1 cellular context compared by ENCODE assay signal in the genomic region with DNA sequence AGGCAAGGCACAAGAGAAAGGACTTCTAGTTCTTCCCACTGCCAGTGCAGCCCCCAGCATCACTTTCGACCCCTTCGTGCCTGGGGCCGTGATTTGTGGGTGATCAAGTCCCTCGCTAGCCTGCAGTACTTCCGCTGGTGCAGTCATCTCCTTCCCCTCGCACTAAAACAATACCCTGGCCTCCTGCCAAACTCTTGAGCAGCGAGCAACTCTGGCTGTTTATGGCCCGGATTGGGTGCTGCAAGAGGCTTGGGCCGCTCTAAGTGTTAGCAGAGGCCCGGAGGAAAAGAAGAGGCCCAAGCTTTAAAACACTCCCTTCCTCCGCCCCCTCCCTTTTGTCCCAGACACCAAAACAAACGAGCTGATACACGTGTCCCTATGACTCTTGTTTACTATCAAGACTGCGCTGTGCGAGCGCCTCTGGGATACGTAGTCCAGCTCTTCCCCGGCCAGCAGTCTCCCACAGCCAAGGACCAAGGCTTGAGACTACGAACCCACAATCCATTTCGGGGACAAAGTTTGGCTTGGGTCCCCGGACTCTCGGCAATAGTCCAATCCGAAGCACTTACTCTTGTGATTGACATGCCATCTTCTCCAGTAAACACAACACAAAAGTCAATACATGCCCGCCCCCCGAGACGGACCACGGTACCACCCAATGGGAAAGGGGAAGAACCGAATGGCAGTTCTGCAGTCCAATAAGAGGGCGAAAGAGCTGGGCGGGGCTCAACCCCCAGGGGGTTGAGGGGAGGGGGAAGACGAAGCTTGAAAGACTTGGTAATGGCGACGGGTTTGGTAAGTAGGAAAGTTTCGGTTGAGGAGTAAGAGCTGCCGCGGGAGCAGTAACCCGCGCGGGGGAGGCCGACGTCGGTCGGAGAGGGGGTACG.
TF ChIP-seq lines count a peak whose summit lies in the region.

A gene with protein sequence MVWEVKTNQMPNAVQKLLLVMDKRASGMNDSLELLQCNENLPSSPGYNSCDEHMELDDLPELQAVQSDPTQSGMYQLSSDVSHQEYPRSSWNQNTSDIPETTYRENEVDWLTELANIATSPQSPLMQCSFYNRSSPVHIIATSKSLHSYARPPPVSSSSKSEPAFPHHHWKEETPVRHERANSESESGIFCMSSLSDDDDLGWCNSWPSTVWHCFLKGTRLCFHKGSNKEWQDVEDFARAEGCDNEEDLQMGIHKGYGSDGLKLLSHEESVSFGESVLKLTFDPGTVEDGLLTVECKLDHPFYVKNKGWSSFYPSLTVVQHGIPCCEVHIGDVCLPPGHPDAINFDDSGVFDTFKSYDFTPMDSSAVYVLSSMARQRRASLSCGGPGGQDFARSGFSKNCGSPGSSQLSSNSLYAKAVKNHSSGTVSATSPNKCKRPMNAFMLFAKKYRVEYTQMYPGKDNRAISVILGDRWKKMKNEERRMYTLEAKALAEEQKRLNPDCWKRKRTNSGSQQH (plus strand): TSS at position 771 of the 887 bp plus-strand sequence. CDS start 10,891 bp downstream, outside the sequence.

TF ChIP-seq in H1, 55 proteins besides CTCF, POLR2A, EP300 and RAD21:
- TF ChIP-seq SP2 (IDR thresholded peaks at IDR 0.05; ENCODE audit: low read length) (peak; percentile 97), ZNF274 (IDR thresholded peaks at IDR 0.05; ENCODE audit: borderline replicate concordance, extremely low read depth, low read length) (no peak), BRCA1 (IDR thresholded peaks at IDR 0.05; ENCODE audit: low read depth, low read length) (no peak), ASH2L (IDR thresholded peaks at IDR 0.05; ENCODE audit: low read length) (no peak), TCF12 (IDR thresholded peaks at IDR 0.05; ENCODE audit: low read depth, low read length) (no peak), CBX8 (IDR thresholded peaks at IDR 0.05; ENCODE audit: borderline replicate concordance, low read depth, low read length) (no peak), TEAD4 (IDR thresholded peaks at IDR 0.05; ENCODE audit: low read depth, low read length) (no peak), CHD2 (IDR thresholded peaks at IDR 0.05; ENCODE audit: low read length) (peak; percentile 96), HDAC2 (IDR thresholded peaks at IDR 0.05; ENCODE audit: borderline replicate concordance in 1 of 2, low read depth in 2 of 2, low read length in 2 of 2) (peak in 1 of 2 experiments; percentile 88; a peak in 1 of 4 replicates), TAF1 (IDR thresholded peaks at IDR 0.05; ENCODE audit: low read depth, low read length) (peak; percentile 83), TAF7 (optimal IDR thresholded peaks at IDR 0.05; ENCODE audit: borderline replicate concordance, low read depth, low read length) (peak; percentile 31), CREB1 (IDR thresholded peaks at IDR 0.05) (peak; percentile 74), RNF2 (IDR thresholded peaks at IDR 0.05; ENCODE audit: borderline replicate concordance, low read depth, low read length, missing control alignments, poor library complexity, severe bottlenecking) (no peak), KDM1A (IDR thresholded peaks at IDR 0.05; ENCODE audit: borderline replicate concordance, low read length) (no peak), EGR1 (IDR thresholded peaks at IDR 0.05; ENCODE audit: borderline replicate concordance, low read depth, low read length) (no peak), SAP30 (IDR thresholded peaks at IDR 0.05; ENCODE audit: insufficient read depth, insufficient replicate concordance, low read length) (peak; percentile 96), NRF1 (IDR thresholded peaks at IDR 0.05; ENCODE audit: low read depth, low read length) (no peak), GABPA (IDR thresholded peaks at IDR 0.05; ENCODE audit: borderline replicate concordance, insufficient read depth, low read length) (no peak), SIX5 (IDR thresholded peaks at IDR 0.05; ENCODE audit: low read depth, low read length) (peak; percentile 84), POLR2AphosphoS5 (IDR thresholded peaks at IDR 0.05; ENCODE audit: low read depth, low read length) (peak; percentile 92), SP1 (IDR thresholded peaks at IDR 0.05; ENCODE audit: low read depth, low read length) (peak; percentile 99), HDAC6 (IDR thresholded peaks at IDR 0.05; ENCODE audit: low read depth, low read length) (no peak), JUN (IDR thresholded peaks at IDR 0.05; ENCODE audit: low read depth, low read length) (no peak), SP4 (IDR thresholded peaks at IDR 0.05; ENCODE audit: low read length) (no peak), EZH2 (IDR thresholded peaks at IDR 0.05; ENCODE audit: low read depth, low read length, severe bottlenecking) (no peak), RXRA (IDR thresholded peaks at IDR 0.05; ENCODE audit: insufficient read depth, low read depth, low read length) (no peak), CTBP2 (IDR thresholded peaks at IDR 0.05; ENCODE audit: borderline replicate concordance, insufficient read depth, insufficient read length, low read length) (no peak), GTF2F1 (IDR thresholded peaks at IDR 0.05; ENCODE audit: borderline replicate concordance, low read depth, low read length) (no peak), BACH1 (IDR thresholded peaks at IDR 0.05; ENCODE audit: low read length) (no peak), YY1 (IDR thresholded peaks at IDR 0.05; ENCODE audit: low read depth, low read length) (peak; percentile 92), SIN3A (conservative IDR thresholded peaks at IDR 0.05 in 1 of 2, IDR thresholded peaks at IDR 0.05 in 1 of 2; ENCODE audit: low read depth in 1 of 2, low read length in 2 of 2) (peak; percentile 92 to 94), KDM4A (IDR thresholded peaks at IDR 0.05; ENCODE audit: low read depth, low read length, severe bottlenecking) (peak; percentile 10), JUND (IDR thresholded peaks at IDR 0.05; ENCODE audit: low read length) (peak; percentile 54; the same call in 1 of the 2 replicates), TBP (IDR thresholded peaks at IDR 0.05; ENCODE audit: low read depth, low read length) (peak; percentile 75), PHF8 (conservative IDR thresholded peaks at IDR 0.05; ENCODE audit: low read depth, low read length) (peak; percentile 45), CHD1 (IDR thresholded peaks at IDR 0.05; ENCODE audit: low read depth, low read length) (no peak)
- TF ChIP-seq, protein P1, sequence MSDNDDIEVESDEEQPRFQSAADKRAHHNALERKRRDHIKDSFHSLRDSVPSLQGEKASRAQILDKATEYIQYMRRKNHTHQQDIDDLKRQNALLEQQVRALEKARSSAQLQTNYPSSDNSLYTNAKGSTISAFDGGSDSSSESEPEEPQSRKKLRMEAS (IDR thresholded peaks at IDR 0.05): peak; percentile 97
- TF ChIP-seq, protein P2, sequence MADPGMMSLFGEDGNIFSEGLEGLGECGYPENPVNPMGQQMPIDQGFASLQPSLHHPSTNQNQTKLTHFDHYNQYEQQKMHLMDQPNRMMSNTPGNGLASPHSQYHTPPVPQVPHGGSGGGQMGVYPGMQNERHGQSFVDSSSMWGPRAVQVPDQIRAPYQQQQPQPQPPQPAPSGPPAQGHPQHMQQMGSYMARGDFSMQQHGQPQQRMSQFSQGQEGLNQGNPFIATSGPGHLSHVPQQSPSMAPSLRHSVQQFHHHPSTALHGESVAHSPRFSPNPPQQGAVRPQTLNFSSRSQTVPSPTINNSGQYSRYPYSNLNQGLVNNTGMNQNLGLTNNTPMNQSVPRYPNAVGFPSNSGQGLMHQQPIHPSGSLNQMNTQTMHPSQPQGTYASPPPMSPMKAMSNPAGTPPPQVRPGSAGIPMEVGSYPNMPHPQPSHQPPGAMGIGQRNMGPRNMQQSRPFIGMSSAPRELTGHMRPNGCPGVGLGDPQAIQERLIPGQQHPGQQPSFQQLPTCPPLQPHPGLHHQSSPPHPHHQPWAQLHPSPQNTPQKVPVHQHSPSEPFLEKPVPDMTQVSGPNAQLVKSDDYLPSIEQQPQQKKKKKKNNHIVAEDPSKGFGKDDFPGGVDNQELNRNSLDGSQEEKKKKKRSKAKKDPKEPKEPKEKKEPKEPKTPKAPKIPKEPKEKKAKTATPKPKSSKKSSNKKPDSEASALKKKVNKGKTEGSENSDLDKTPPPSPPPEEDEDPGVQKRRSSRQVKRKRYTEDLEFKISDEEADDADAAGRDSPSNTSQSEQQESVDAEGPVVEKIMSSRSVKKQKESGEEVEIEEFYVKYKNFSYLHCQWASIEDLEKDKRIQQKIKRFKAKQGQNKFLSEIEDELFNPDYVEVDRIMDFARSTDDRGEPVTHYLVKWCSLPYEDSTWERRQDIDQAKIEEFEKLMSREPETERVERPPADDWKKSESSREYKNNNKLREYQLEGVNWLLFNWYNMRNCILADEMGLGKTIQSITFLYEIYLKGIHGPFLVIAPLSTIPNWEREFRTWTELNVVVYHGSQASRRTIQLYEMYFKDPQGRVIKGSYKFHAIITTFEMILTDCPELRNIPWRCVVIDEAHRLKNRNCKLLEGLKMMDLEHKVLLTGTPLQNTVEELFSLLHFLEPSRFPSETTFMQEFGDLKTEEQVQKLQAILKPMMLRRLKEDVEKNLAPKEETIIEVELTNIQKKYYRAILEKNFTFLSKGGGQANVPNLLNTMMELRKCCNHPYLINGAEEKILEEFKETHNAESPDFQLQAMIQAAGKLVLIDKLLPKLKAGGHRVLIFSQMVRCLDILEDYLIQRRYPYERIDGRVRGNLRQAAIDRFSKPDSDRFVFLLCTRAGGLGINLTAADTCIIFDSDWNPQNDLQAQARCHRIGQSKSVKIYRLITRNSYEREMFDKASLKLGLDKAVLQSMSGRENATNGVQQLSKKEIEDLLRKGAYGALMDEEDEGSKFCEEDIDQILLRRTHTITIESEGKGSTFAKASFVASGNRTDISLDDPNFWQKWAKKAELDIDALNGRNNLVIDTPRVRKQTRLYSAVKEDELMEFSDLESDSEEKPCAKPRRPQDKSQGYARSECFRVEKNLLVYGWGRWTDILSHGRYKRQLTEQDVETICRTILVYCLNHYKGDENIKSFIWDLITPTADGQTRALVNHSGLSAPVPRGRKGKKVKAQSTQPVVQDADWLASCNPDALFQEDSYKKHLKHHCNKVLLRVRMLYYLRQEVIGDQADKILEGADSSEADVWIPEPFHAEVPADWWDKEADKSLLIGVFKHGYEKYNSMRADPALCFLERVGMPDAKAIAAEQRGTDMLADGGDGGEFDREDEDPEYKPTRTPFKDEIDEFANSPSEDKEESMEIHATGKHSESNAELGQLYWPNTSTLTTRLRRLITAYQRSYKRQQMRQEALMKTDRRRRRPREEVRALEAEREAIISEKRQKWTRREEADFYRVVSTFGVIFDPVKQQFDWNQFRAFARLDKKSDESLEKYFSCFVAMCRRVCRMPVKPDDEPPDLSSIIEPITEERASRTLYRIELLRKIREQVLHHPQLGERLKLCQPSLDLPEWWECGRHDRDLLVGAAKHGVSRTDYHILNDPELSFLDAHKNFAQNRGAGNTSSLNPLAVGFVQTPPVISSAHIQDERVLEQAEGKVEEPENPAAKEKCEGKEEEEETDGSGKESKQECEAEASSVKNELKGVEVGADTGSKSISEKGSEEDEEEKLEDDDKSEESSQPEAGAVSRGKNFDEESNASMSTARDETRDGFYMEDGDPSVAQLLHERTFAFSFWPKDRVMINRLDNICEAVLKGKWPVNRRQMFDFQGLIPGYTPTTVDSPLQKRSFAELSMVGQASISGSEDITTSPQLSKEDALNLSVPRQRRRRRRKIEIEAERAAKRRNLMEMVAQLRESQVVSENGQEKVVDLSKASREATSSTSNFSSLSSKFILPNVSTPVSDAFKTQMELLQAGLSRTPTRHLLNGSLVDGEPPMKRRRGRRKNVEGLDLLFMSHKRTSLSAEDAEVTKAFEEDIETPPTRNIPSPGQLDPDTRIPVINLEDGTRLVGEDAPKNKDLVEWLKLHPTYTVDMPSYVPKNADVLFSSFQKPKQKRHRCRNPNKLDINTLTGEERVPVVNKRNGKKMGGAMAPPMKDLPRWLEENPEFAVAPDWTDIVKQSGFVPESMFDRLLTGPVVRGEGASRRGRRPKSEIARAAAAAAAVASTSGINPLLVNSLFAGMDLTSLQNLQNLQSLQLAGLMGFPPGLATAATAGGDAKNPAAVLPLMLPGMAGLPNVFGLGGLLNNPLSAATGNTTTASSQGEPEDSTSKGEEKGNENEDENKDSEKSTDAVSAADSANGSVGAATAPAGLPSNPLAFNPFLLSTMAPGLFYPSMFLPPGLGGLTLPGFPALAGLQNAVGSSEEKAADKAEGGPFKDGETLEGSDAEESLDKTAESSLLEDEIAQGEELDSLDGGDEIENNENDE (IDR thresholded peaks at IDR 0.05; ENCODE audit: insufficient replicate concordance, low read length): no peak
- TF ChIP-seq, protein P3, sequence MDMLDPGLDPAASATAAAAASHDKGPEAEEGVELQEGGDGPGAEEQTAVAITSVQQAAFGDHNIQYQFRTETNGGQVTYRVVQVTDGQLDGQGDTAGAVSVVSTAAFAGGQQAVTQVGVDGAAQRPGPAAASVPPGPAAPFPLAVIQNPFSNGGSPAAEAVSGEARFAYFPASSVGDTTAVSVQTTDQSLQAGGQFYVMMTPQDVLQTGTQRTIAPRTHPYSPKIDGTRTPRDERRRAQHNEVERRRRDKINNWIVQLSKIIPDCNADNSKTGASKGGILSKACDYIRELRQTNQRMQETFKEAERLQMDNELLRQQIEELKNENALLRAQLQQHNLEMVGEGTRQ (IDR thresholded peaks at IDR 0.05; ENCODE audit: low read length): peak; percentile 59; the same call in 1 of the 2 replicates
- TF ChIP-seq, protein P4, sequence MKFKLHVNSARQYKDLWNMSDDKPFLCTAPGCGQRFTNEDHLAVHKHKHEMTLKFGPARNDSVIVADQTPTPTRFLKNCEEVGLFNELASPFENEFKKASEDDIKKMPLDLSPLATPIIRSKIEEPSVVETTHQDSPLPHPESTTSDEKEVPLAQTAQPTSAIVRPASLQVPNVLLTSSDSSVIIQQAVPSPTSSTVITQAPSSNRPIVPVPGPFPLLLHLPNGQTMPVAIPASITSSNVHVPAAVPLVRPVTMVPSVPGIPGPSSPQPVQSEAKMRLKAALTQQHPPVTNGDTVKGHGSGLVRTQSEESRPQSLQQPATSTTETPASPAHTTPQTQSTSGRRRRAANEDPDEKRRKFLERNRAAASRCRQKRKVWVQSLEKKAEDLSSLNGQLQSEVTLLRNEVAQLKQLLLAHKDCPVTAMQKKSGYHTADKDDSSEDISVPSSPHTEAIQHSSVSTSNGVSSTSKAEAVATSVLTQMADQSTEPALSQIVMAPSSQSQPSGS (IDR thresholded peaks at IDR 0.05; ENCODE audit: low read length): no peak
TF ChIP-seq in H1: peak in this region for 18.
